9 cellular contexts compared by ENCODE assay signal in genomic region chr15:73996267-73996666, GRCh38. TPM values are rescaled to one million over a fixed set of nuclear protein-coding genes. Genes with fewer than 3 reads are reported as not detected.
DNase-seq lines count a peak whose midpoint lies in the region; ATAC-seq and TF ChIP-seq lines count a peak whose summit lies in the region.
"Had no signal": no experiment of that assay in that cellular context is flagged by ENCODE, and none has a peak within 500 bp of the region (broad histone marks: within the 10 kb centered on the region; RNA-seq: fewer than 3 reads in every experiment).

No MANE protein-coding gene starts in this region.

- H3K4me1 Mint-ChIP-seq in dendritic cell treated with granulocyte-macrophage colony-stimulating factor and Interleukin-4, amounts not matched to agents 40 ng/mL and 50 ng/mL, for 4 days (ENCODE audit: low read depth) = peaks cover 48% of the 10 kb centered on the region
- H3K4me1 Mint-ChIP-seq in neural crest cell = peaks cover 42% of the 10 kb centered on the region

- H3K4me3 ChIP-seq in BLaER1 (peak overlapping the region; percentile 88), MM.1S (ENCODE audit: low read length) (peak overlapping the region; percentile 87)

- H3K36me3 ChIP-seq in BLaER1 (peaks cover 29% of the 10 kb centered on the region), MM.1S (replicated peaks; ENCODE audit: insufficient read depth, low read length) (peaks cover 4% of the 10 kb centered on the region; the same call in 1 of the 2 replicates)

- H3K9ac ChIP-seq in BLaER1 (no peak overlapping the region), MM.1S (ENCODE audit: low read length) (peak overlapping the region; percentile 23; the same call in 1 of the 2 replicates)

- H3K27me3 Mint-ChIP-seq in dendritic cell treated with granulocyte-macrophage colony-stimulating factor and Interleukin-4, amounts not matched to agents 40 ng/mL and 50 ng/mL, for 4 days = no peaks in the 10 kb centered on the region
- no peaks in the 10 kb centered on the region for H3K27me3 Mint-ChIP-seq in neural crest cell (ENCODE audit: low read depth)

- H3K27ac ChIP-seq in BLaER1 (no peak overlapping the region), MM.1S (ENCODE audit: low read length) (peak overlapping the region; percentile 50; the same call in 1 of the 2 replicates)

- H3K27me3 ChIP-seq in BLaER1 = no peaks in the 10 kb centered on the region
- H3K27me3 ChIP-seq in MM.1S (replicated peaks; ENCODE audit: insufficient read depth, low read length) = no peaks in the 10 kb centered on the region

- H3K4me3 Mint-ChIP-seq in dendritic cell treated with granulocyte-macrophage colony-stimulating factor and Interleukin-4, amounts not matched to agents 40 ng/mL and 50 ng/mL, for 4 days = peak overlapping the region; percentile 37
- peak overlapping the region; percentile 94 for H3K4me3 Mint-ChIP-seq in neural crest cell

- H3K79me2 ChIP-seq in MM.1S (ENCODE audit: low read length) = peaks cover 65% of the 10 kb centered on the region

- no peak for ATAC-seq in GM21825 (IDR thresholded peaks at IDR 0.05; ENCODE audit: unreplicated experiment)

- peaks cover 48% of the 10 kb centered on the region for H3K36me3 Mint-ChIP-seq in dendritic cell treated with granulocyte-macrophage colony-stimulating factor and Interleukin-4, amounts not matched to agents 40 ng/mL and 50 ng/mL, for 4 days (ENCODE audit: low read depth)
- H3K36me3 Mint-ChIP-seq in neural crest cell (ENCODE audit: low read depth) = no peaks in the 10 kb centered on the region

- no peaks in the 10 kb centered on the region for H3K9me3 Mint-ChIP-seq in dendritic cell treated with granulocyte-macrophage colony-stimulating factor and Interleukin-4, amounts not matched to agents 40 ng/mL and 50 ng/mL, for 4 days
- H3K9me3 Mint-ChIP-seq in neural crest cell = no peaks in the 10 kb centered on the region

- no peak overlapping the region for H2AFZ ChIP-seq in MM.1S (ENCODE audit: low read length)

- H3F3A ChIP-seq in MM.1S (ENCODE audit: insufficient read depth, low read length) = peaks cover 17% of the 10 kb centered on the region

- H3K9me3 ChIP-seq in BLaER1 = no peaks in the 10 kb centered on the region
- H3K9me3 ChIP-seq in MM.1S (replicated peaks; ENCODE audit: insufficient read depth, low read length) = no peaks in the 10 kb centered on the region

- H3K9me2 ChIP-seq in MM.1S (replicated peaks; ENCODE audit: insufficient read depth, low read length) = no peaks in the 10 kb centered on the region

- H3K4me1 ChIP-seq in BLaER1 (peaks cover 74% of the 10 kb centered on the region), MM.1S (ENCODE audit: low read length) (0 out of 2 replicates have a peak, but pooled peaks cover 9% of the 10 kb centered on the region)

- DNase-seq in MM.1S = no peak
- DNase-seq in neural crest cell (ENCODE audit: low read depth, low spot score) = no peak
- DNase-seq in stimulated activated CD4-positive, alpha-beta T cell treated with anti-CD3 and anti-CD28 coated beads, Interleukin-2, amount 100 ng/mL, for 24 hours = no peak
- no peak for DNase-seq in NCI-H524 treated with DMSO at 0.1 percent for 48 hours (lab: John Stamatoyannopoulos, UW)
- DNase-seq in effector CD4-positive, alpha-beta T cell = no peak
- DNase-seq: NCI-H2171 treated with DMSO at 0.1 percent for 48 hours had no signal

- TF ChIP-seq CTCF in MM.1S (IDR thresholded peaks at IDR 0.05; ENCODE audit: low read length) = no peak
- TF ChIP-seq CTCF in neural crest cell (conservative IDR thresholded peaks at IDR 0.05) = no peak

- H3K4me2 ChIP-seq in BLaER1 = peak overlapping the region; percentile 97
- peak overlapping the region; percentile 86 for H3K4me2 ChIP-seq in MM.1S (ENCODE audit: low read depth, low read length)

- peak overlapping the region; percentile 91 for H3K27ac Mint-ChIP-seq in dendritic cell treated with granulocyte-macrophage colony-stimulating factor and Interleukin-4, amounts not matched to agents 40 ng/mL and 50 ng/mL, for 4 days
- no peak overlapping the region for H3K27ac Mint-ChIP-seq in neural crest cell (ENCODE audit: unreplicated experiment)

- H4K20me1 ChIP-seq in BLaER1 (peaks cover 50% of the 10 kb centered on the region), MM.1S (ENCODE audit: insufficient read depth, low read length) (no peaks in the 10 kb centered on the region)

- intact Hi-C loops in dendritic cell treated with granulocyte-macrophage colony-stimulating factor and Interleukin-4, amounts not matched to agents 40 ng/mL and 50 ng/mL, for 4 days (cut with micrococcal nuclease) = no loop called here

RNA-seq across cellular contexts. Expression of gene PML, which starts 1.8 kb away (rescaled TPM):
- 30.6 and 38.0 TPM in 2 replicates for total RNA-seq in neural crest cell

RNA-seq across cellular contexts. Expression of gene STOML1, which starts 4.2 kb away (rescaled TPM):
- total RNA-seq in neural crest cell = 8.7 and 9.7 TPM in 2 replicates
